14 cellular contexts compared by ENCODE assay signal in genomic region chr20:63847374-63848002, GRCh38. TPM values are rescaled to one million over a fixed set of nuclear protein-coding genes. Genes with fewer than 3 reads are reported as not detected.
DNase-seq lines count a peak whose midpoint lies in the region; ATAC-seq, FAIRE-seq and TF ChIP-seq lines count a peak whose summit lies in the region.
"Had no signal": no experiment of that assay in that cellular context is flagged by ENCODE, and none has a peak within 500 bp of the region (broad histone marks: within the 10 kb centered on the region; RNA-seq: fewer than 3 reads in every experiment).

No MANE protein-coding gene starts in this region.

- no peak for ATAC-seq in GM19324 (IDR thresholded peaks at IDR 0.05; ENCODE audit: low FRiP score, unreplicated experiment)

- FAIRE-seq in GM12891 (lab: Jason Lieb, UNC), result no peak
- FAIRE-seq: bronchial epithelial cell had no signal

- H3K27me3 ChIP-seq in right atrium auricular region, result no peaks in the 10 kb centered on the region
- H3K27me3 ChIP-seq in rectal smooth muscle tissue (ENCODE audit: control insufficient read depth, insufficient read depth, low read length), result peaks cover 23% of the 10 kb centered on the region

- H3K4me3 ChIP-seq in right atrium auricular region (peak overlapping the region in 1 of 2 donors; percentile 1), rectal smooth muscle tissue (ENCODE audit: low read length) (no peak overlapping the region)
- H3K4me3 ChIP-seq: HAP-1 had no signal

- no peak for DNase-seq in GM12891 (ENCODE audit: insufficient read length, low spot score)
- peak; percentile 71 for DNase-seq in SW480 (ENCODE audit: low spot score)
- no peak for DNase-seq in right atrium auricular region (ENCODE audit: low spot score)
- no peak for DNase-seq in activated CD4-positive, CD25-positive, alpha-beta regulatory T cell treated with anti-CD3 and anti-CD28 coated beads, Interleukin-2, amount 50 U/mL, for 72 hours
- DNase-seq in medulla oblongata (ENCODE audit: extremely low spot score), result no peak
- DNase-seq in GM20000 (ENCODE audit: low spot score), result no peak
- DNase-seq: Calu3, NCI-H187 treated with DMSO at 0.1 percent for 48 hours, SHP77 had no signal

- no peak for TF ChIP-seq POLR2A in GM12891 (IDR thresholded peaks at IDR 0.05; ENCODE audit: low read depth, low read length)

- H3K27ac ChIP-seq in right atrium auricular region, result peak overlapping the region; percentile 86
- peak overlapping the region; percentile 3 for H3K27ac ChIP-seq in rectal smooth muscle tissue (ENCODE audit: low read depth, low read length)

- peaks cover 0 to 52% of the 10 kb centered on the region in 2 donors for H3K4me1 ChIP-seq in right atrium auricular region
- H3K4me1 ChIP-seq in rectal smooth muscle tissue (ENCODE audit: control insufficient read depth, insufficient read depth, low read length), result no peaks in the 10 kb centered on the region

- no peak for TF ChIP-seq CTCF in right atrium auricular region (IDR thresholded peaks at IDR 0.05)
- no peak for TF ChIP-seq CTCF in GM20000 (IDR thresholded peaks at IDR 0.05; ENCODE audit: extremely low read depth, missing control alignments)

- H3K9ac ChIP-seq in rectal smooth muscle tissue (ENCODE audit: low read length), result no peak overlapping the region

- H3K9me3 ChIP-seq in right atrium auricular region, result no peaks in the 10 kb centered on the region
- H3K9me3 ChIP-seq: HAP-1 had no signal

- no peaks in the 10 kb centered on the region for H3K36me3 ChIP-seq in right atrium auricular region
- H3K36me3 ChIP-seq in rectal smooth muscle tissue (ENCODE audit: control insufficient read depth, insufficient read depth, low read length), result no peaks in the 10 kb centered on the region
- H3K36me3 ChIP-seq: HAP-1 had no signal

TF ChIP-seq in GM12891, 5 proteins besides CTCF, POLR2A, EP300 and RAD21:
- TF ChIP-seq PAX5 (IDR thresholded peaks at IDR 0.05; ENCODE audit: insufficient read depth, low read length, severe bottlenecking) (no peak), SPI1 (IDR thresholded peaks at IDR 0.05; ENCODE audit: low read depth, low read length) (peak; percentile 59)

RNA-seq across cellular contexts. Expression of gene ABHD16B, which starts 13.8 kb away (rescaled TPM):
- 0.26 TPM for polyA plus RNA-seq in GM12891 (2012; ENCODE audit: low read depth, missing spikeins)
- not detected for total RNA-seq in right atrium auricular region
- total RNA-seq: bronchial epithelial cell, progenitor cell of endocrine pancreas had no signal

RNA-seq across cellular contexts. Expression of gene ZBTB46, which starts 16.4 kb away (rescaled TPM):
- polyA plus RNA-seq in GM12891 (2012; ENCODE audit: low read depth, missing spikeins), result 2.8 TPM
- 10 to 100 TPM; 12.2 to 17.8 TPM for total RNA-seq in right atrium auricular region

RNA-seq across cellular contexts. Expression of gene TPD52L2, which starts 17.6 kb away (rescaled TPM):
- polyA plus RNA-seq in GM12891 (2012; ENCODE audit: low read depth, missing spikeins), result 41.8 TPM
- 10 to 100 TPM; 80.6 to 84.0 TPM for total RNA-seq in right atrium auricular region

RNA-seq across cellular contexts. Expression of gene DNAJC5, which starts 47.4 kb away (rescaled TPM):
- polyA plus RNA-seq in GM12891 (2012; ENCODE audit: low read depth, missing spikeins), result 18.2 TPM
- total RNA-seq in right atrium auricular region, result 10 to 100 TPM; 41.2 to 43.8 TPM
